ENCODE assay signal across 20 cellular contexts in genomic region chr20:63886921-63887320, GRCh38. TPM values are rescaled to one million over a fixed set of nuclear protein-coding genes. Genes with fewer than 3 reads are reported as not detected.
DNase-seq lines count a peak whose midpoint lies in the region; ATAC-seq and TF ChIP-seq lines count a peak whose summit lies in the region.
"Had no signal": no experiment of that assay in that cellular context is flagged by ENCODE, and none has a peak within 500 bp of the region (broad histone marks: within the 10 kb centered on the region; RNA-seq: fewer than 3 reads in every experiment).

No MANE protein-coding gene starts in this region.

- CTCF ChIA-PET in Caco-2 (lab: Charles Lee) (no interaction called here), PC-9 (lab: Charles Lee) (no interaction called here)

- no peak overlapping the region for H2AFZ ChIP-seq in PC-9
- H2AFZ ChIP-seq: GM23248 had no signal

- peaks cover 63% of the 10 kb centered on the region for H3F3A ChIP-seq in PC-9 (ENCODE audit: insufficient read depth, low read depth)

- no peaks in the 10 kb centered on the region for H3K4me1 Mint-ChIP-seq in Caco-2 (ENCODE audit: low read depth, unreplicated experiment)
- peaks cover 6% of the 10 kb centered on the region for H3K4me1 Mint-ChIP-seq in stimulated activated effector memory CD8-positive, alpha-beta T cell treated with anti-CD3 and anti-CD28 coated beads, Interleukin-12 subunit alpha, Interleukin-12 subunit beta, amount 100 ng/mL, for 72 hours
- H3K4me1 Mint-ChIP-seq: B cell had no signal

- no peak overlapping the region for H3K4me2 ChIP-seq in PC-9

- H3K4me3 ChIP-seq in Caco-2 (ENCODE audit: low read depth, low read length) = no peak overlapping the region
- H3K4me3 ChIP-seq in PC-9 = no peak overlapping the region
- H3K4me3 ChIP-seq: GM23248, HAP-1 had no signal

- DNase-seq in Caco-2 (no peak), PC-9 (no peak), epithelial cell of prostate (ENCODE audit: low read depth, low spot score) (no peak), DMS 273 (lab: John Stamatoyannopoulos, UW; ENCODE audit: unreplicated experiment) (no peak)
- no peak for DNase-seq in stimulated activated effector memory CD8-positive, alpha-beta T cell treated with anti-CD3 and anti-CD28 coated beads, Interleukin-12 subunit alpha, Interleukin-12 subunit beta, amount 100 ng/mL, for 72 hours (ENCODE audit: low spot score in 2 of 2)
- DNase-seq: GM23248, HFFc6, KBM-7, NCI-H2029 treated with DMSO at 0.1 percent for 48 hours, NCI-H526 treated with DMSO at 0.1 percent for 48 hours, RPMI8226, SHP77 treated with DMSO at 0.1 percent for 48 hours had no signal

- TF ChIP-seq CTCF in Caco-2 (IDR thresholded peaks at IDR 0.05; ENCODE audit: insufficient read depth in 1 of 2, low read depth in 1 of 2, low read length in 1 of 2, severe bottlenecking in 1 of 2, unreplicated experiment in 1 of 2) (no peak), PC-9 (conservative IDR thresholded peaks at IDR 0.05) (no peak)

- peaks cover 25% of the 10 kb centered on the region for H3K36me3 ChIP-seq in Caco-2 (ENCODE audit: control insufficient read depth, insufficient read depth, low read length)
- peaks cover 49% of the 10 kb centered on the region for H3K36me3 ChIP-seq in PC-9 (ENCODE audit: low read depth)

- H3K4me1 ChIP-seq in Caco-2 (peaks cover 12% of the 10 kb centered on the region; the same call in 1 of the 2 replicates), PC-9 (replicated peaks; ENCODE audit: insufficient read depth) (peaks cover 63% of the 10 kb centered on the region)
- H3K4me1 ChIP-seq: HAP-1 had no signal

- H3K9me3 Mint-ChIP-seq in Caco-2 (ENCODE audit: unreplicated experiment) = no peaks in the 10 kb centered on the region
- no peaks in the 10 kb centered on the region for H3K9me3 Mint-ChIP-seq in stimulated activated effector memory CD8-positive, alpha-beta T cell treated with anti-CD3 and anti-CD28 coated beads, Interleukin-12 subunit alpha, Interleukin-12 subunit beta, amount 100 ng/mL, for 72 hours
- H3K9me3 Mint-ChIP-seq: HFFc6 had no signal

- no peaks in the 10 kb centered on the region for H3K27me3 Mint-ChIP-seq in Caco-2 (ENCODE audit: insufficient read depth, unreplicated experiment)
- H3K27me3 Mint-ChIP-seq: B cell had no signal

- H3K27ac Mint-ChIP-seq in Caco-2 (ENCODE audit: unreplicated experiment) = peak overlapping the region; percentile 65
- peak overlapping the region; percentile 45 for H3K27ac Mint-ChIP-seq in stimulated activated effector memory CD8-positive, alpha-beta T cell treated with anti-CD3 and anti-CD28 coated beads, Interleukin-12 subunit alpha, Interleukin-12 subunit beta, amount 100 ng/mL, for 72 hours
- H3K27ac Mint-ChIP-seq: B cell, HFFc6 had no signal

- H3K27me3 ChIP-seq in Caco-2 (replicated peaks; ENCODE audit: control insufficient read depth, insufficient read depth, low read length) = no peaks in the 10 kb centered on the region
- no peaks in the 10 kb centered on the region for H3K27me3 ChIP-seq in PC-9 (ENCODE audit: insufficient read depth, low read depth)

- H3K4me3 Mint-ChIP-seq in Caco-2 (ENCODE audit: unreplicated experiment) = no peak overlapping the region
- H3K4me3 Mint-ChIP-seq in stimulated activated effector memory CD8-positive, alpha-beta T cell treated with anti-CD3 and anti-CD28 coated beads, Interleukin-12 subunit alpha, Interleukin-12 subunit beta, amount 100 ng/mL, for 72 hours = no peak overlapping the region
- H3K4me3 Mint-ChIP-seq: B cell, HFFc6 had no signal

- intact Hi-C loops in Caco-2 (cut with micrococcal nuclease; ENCODE audit: unreplicated experiment) (no loop called here), PC-9 (cut with micrococcal nuclease; ENCODE audit: unreplicated experiment) (no loop called here)

- H3K9me2 ChIP-seq in PC-9 (ENCODE audit: insufficient read depth) = no peaks in the 10 kb centered on the region

- peaks cover 97% of the 10 kb centered on the region for H3K36me3 Mint-ChIP-seq in Caco-2 (ENCODE audit: insufficient read depth, unreplicated experiment)
- peaks cover 83% of the 10 kb centered on the region for H3K36me3 Mint-ChIP-seq in stimulated activated effector memory CD8-positive, alpha-beta T cell treated with anti-CD3 and anti-CD28 coated beads, Interleukin-12 subunit alpha, Interleukin-12 subunit beta, amount 100 ng/mL, for 72 hours

- BruUV-seq in Caco-2 (replicated peaks; lab: Mats Ljungman, UMichigan) (no TSS peak), PC-9 (replicated peaks; lab: Mats Ljungman, UMichigan) (no TSS peak)

- no peak for ATAC-seq in stimulated activated effector memory CD8-positive, alpha-beta T cell treated with anti-CD3 and anti-CD28 coated beads, Interleukin-12 subunit alpha, Interleukin-12 subunit beta, amount 100 ng/mL, for 72 hours
- ATAC-seq in GM18873 (IDR thresholded peaks at IDR 0.05; ENCODE audit: low FRiP score, unreplicated experiment) (no peak), GM21723 (IDR thresholded peaks at IDR 0.05; ENCODE audit: unreplicated experiment) (no peak)

- H4K20me1 ChIP-seq in PC-9 (ENCODE audit: insufficient read depth) = peaks cover 48% of the 10 kb centered on the region

- H3K9me3 ChIP-seq in Caco-2 = no peaks in the 10 kb centered on the region
- no peaks in the 10 kb centered on the region for H3K9me3 ChIP-seq in PC-9 (ENCODE audit: insufficient read depth, low read depth)
- H3K9me3 ChIP-seq: HAP-1 had no signal

- peak overlapping the region; percentile 92; the same call in 1 of the 2 replicates for H3K27ac ChIP-seq in PC-9
- peak overlapping the region; percentile 9 for H3K27ac ChIP-seq in epithelial cell of prostate
- H3K27ac ChIP-seq: GM23248 had no signal

- POLR2A ChIA-PET in Caco-2 (lab: Charles Lee) = interaction anchor here (1.5 kb wide), 1 partner anchor 22 kb away, joined by 7 read pairs; the partner anchor contains the start of gene TPD52L2
- POLR2A ChIA-PET in PC-9 (lab: Charles Lee; ENCODE audit: unreplicated experiment) = no interaction called here

- peaks cover 56% of the 10 kb centered on the region for H3K79me2 ChIP-seq in PC-9 (ENCODE audit: low read depth)

RNA-seq across cellular contexts. Expression of gene DNAJC5, which starts 8.0 kb away (rescaled TPM):
- total RNA-seq in Caco-2 (2022) (117 and 124 TPM in 2 replicates), PC-9 (2021) (47.0 and 48.1 TPM in 2 replicates)

RNA-seq across cellular contexts. Expression of gene TPD52L2, which starts 21.9 kb away (rescaled TPM):
- 286 and 293 TPM in 2 replicates for total RNA-seq in Caco-2 (2022)
- 149 and 158 TPM in 2 replicates for total RNA-seq in PC-9 (2021)

RNA-seq across cellular contexts. Expression of gene ABHD16B, which starts 25.6 kb away (rescaled TPM):
- total RNA-seq in Caco-2 (2022) = 0.27 TPM in 1 of 2 replicates, not detected in the other
- not detected in 2 replicates for total RNA-seq in PC-9 (2021)
- total RNA-seq: A673, B cell, GM23248, HFFc6, LHCN-M2, MCF 10A, NCI-H460 had no signal

RNA-seq across cellular contexts. Expression of gene ZBTB46, which starts 55.9 kb away (rescaled TPM):
- 9.1 and 9.5 TPM in 2 replicates for total RNA-seq in Caco-2 (2022)
- 3.6 and 4.9 TPM in 2 replicates for total RNA-seq in PC-9 (2021)
